Comparison of ENCODE assay signal across 31 cellular contexts in the genomic region with DNA sequence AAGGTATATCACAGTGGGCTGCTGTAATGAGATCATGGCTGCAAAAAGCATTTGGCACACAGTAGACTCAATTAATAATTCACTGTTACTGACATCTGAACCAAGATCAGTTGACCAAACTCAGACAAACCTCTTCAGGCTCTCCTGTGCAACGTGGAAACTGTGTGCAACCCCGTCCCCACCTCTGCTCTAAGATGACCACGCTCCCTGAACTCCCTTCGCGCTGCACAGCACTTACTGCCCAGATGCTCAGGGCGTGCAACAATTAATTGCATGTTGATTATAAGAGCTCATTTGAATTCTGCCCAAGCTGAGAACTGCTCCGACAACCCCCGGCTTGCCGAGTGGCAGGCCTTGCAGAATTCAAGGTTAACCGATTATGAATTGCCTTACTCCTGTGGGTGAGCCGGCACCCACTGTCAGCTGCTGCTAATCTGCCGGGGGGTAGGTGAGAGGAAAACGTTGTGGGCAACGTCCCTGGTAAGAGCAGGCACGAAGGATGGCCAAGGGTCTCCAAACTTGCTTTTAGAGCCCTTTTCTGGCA. TPM values are rescaled to one million over a fixed set of nuclear protein-coding genes. Genes with fewer than 3 reads are reported as not detected.
"Had no signal": no experiment of that assay in that cellular context is flagged by ENCODE, and none has a peak within 500 bp of the region (broad histone marks: within the 10 kb centered on the region; RNA-seq: fewer than 3 reads in every experiment).

No MANE protein-coding gene starts in this region.

- H3K9me3 ChIP-seq: neutrophil, ovary, right atrium auricular region, stomach, thyroid gland, upper lobe of right lung had no signal

- H3K4me3 ChIP-seq: coronary artery, ovary, stomach, thyroid gland, upper lobe of right lung had no signal

- H3K4me1 ChIP-seq: upper lobe of right lung had no signal

- H3K9me3 Mint-ChIP-seq: activated CD4-positive, alpha-beta memory T cell treated with anti-CD3 and anti-CD28 coated beads for 36 hours; activated CD4-positive, alpha-beta T cell treated with anti-CD3 and anti-CD28 coated beads, Interleukin-2, amount 10 ng/mL, durations not matched to agents 24 days and 14 days; activated naive CD4-positive, alpha-beta T cell treated with anti-CD3 and anti-CD28 coated beads, Interleukin-2, amount 50 U/mL, for 24 hours; activated T-helper 2 cell treated with anti-CD3 and anti-CD28 coated beads, Interferon-gamma antibody, Interleukin-2, Interleukin-4, amounts not matched to agents 10 μg/mL and 5 μg/mL and 100 μg/mL, durations not matched to agents 14 hours and 24 hours and 36 hours; effector memory CD8-positive, alpha-beta T cell; stimulated activated naive B cell treated with anti-CD40 and anti-IgM and Interleukin-4, amounts not matched to agents 10 μg/mL and 1 μg/mL and 100 μg/mL, for 72 hours had no signal

- H3K36me3 ChIP-seq: neutrophil, ovary, right atrium auricular region, stomach, thyroid gland, upper lobe of right lung, WERI-Rb-1 had no signal

- ATAC-seq: effector memory CD8-positive, alpha-beta T cell; left cardiac atrium; left ventricle myocardium superior; naive thymus-derived CD4-positive, alpha-beta T cell; stimulated activated naive B cell treated with anti-CD40 and anti-IgM and Interleukin-4, amounts not matched to agents 10 μg/mL and 1 μg/mL and 100 μg/mL, for 72 hours; T-helper 17 cell; upper lobe of right lung had no signal

- H3K36me3 Mint-ChIP-seq: activated CD4-positive, alpha-beta memory T cell treated with anti-CD3 and anti-CD28 coated beads for 36 hours; activated naive CD4-positive, alpha-beta T cell treated with anti-CD3 and anti-CD28 coated beads, Interleukin-2, amount 50 U/mL, for 24 hours; naive thymus-derived CD4-positive, alpha-beta T cell; stimulated activated naive B cell treated with anti-CD40 and anti-IgM and Interleukin-4, amounts not matched to agents 10 μg/mL and 1 μg/mL and 100 μg/mL, for 72 hours had no signal

- H3K27ac ChIP-seq: coronary artery, dorsolateral prefrontal cortex, neutrophil, ovary, right atrium auricular region, stomach, thyroid gland, upper lobe of right lung, WERI-Rb-1 had no signal

- H3K4me3 Mint-ChIP-seq: activated CD4-positive, alpha-beta memory T cell treated with anti-CD3 and anti-CD28 coated beads for 36 hours; activated CD4-positive, alpha-beta T cell treated with anti-CD3 and anti-CD28 coated beads, Interleukin-2, amount 10 ng/mL, durations not matched to agents 24 days and 14 days; stimulated activated naive B cell treated with anti-CD40 and anti-IgM and Interleukin-4, amounts not matched to agents 10 μg/mL and 1 μg/mL and 100 μg/mL, for 72 hours; T-helper 17 cell had no signal

- H3K4me1 Mint-ChIP-seq: activated CD4-positive, alpha-beta T cell treated with anti-CD3 and anti-CD28 coated beads, Interleukin-2, amount 10 ng/mL, durations not matched to agents 24 days and 14 days had no signal

- DNase-seq: activated CD4-positive, alpha-beta memory T cell treated with anti-CD3 and anti-CD28 coated beads for 36 hours; activated CD4-positive, alpha-beta T cell treated with anti-CD3 and anti-CD28 coated beads, Interleukin-2, amount 10 ng/mL, durations not matched to agents 24 days and 14 days; activated CD4-positive, CD25-positive, alpha-beta regulatory T cell treated with anti-CD3 and anti-CD28 coated beads, Interleukin-2, amount 50 U/mL, for 72 hours; activated T-cell treated with anti-CD3 and anti-CD28 coated beads, Interleukin-2, amount 50 U/mL, for 48 hours; anterior cingulate cortex; dorsolateral prefrontal cortex; effector memory CD8-positive, alpha-beta T cell; foreskin fibroblast; hippocampal formation; left cardiac atrium; left ventricle myocardium superior; midbrain; naive thymus-derived CD4-positive, alpha-beta T cell; ovary; stimulated activated CD4-positive, alpha-beta T cell treated with anti-CD3 and anti-CD28 coated beads, Interleukin-15, amount 100 ng/mL, for 24 hours; stimulated activated CD4-positive, alpha-beta T cell treated with anti-CD3 and anti-CD28 coated beads, Interleukin-2, amount 100 ng/mL, for 24 hours; stimulated activated naive B cell treated with anti-CD40 and anti-IgM and Interleukin-4, amounts not matched to agents 10 μg/mL and 1 μg/mL and 100 μg/mL, for 72 hours; stomach; T-helper 17 cell; T1000; thyroid gland; upper lobe of right lung; WERI-Rb-1 had no signal

- H3K27ac Mint-ChIP-seq: activated CD4-positive, alpha-beta memory T cell treated with anti-CD3 and anti-CD28 coated beads for 36 hours; activated CD4-positive, alpha-beta T cell treated with anti-CD3 and anti-CD28 coated beads, Interleukin-2, amount 10 ng/mL, durations not matched to agents 24 days and 14 days; activated naive CD4-positive, alpha-beta T cell treated with anti-CD3 and anti-CD28 coated beads, Interleukin-2, amount 50 U/mL, for 24 hours; activated T-helper 2 cell treated with anti-CD3 and anti-CD28 coated beads, Interferon-gamma antibody, Interleukin-2, Interleukin-4, amounts not matched to agents 10 μg/mL and 5 μg/mL and 100 μg/mL, durations not matched to agents 14 hours and 24 hours and 36 hours; effector memory CD8-positive, alpha-beta T cell; naive thymus-derived CD4-positive, alpha-beta T cell; stimulated activated naive B cell treated with anti-CD40 and anti-IgM and Interleukin-4, amounts not matched to agents 10 μg/mL and 1 μg/mL and 100 μg/mL, for 72 hours; T-helper 17 cell had no signal

- H3K27me3 ChIP-seq: ovary, thyroid gland had no signal

RNA-seq across cellular contexts. Expression of gene GSG1L, which starts 1.3 kb away (rescaled TPM):
- total RNA-seq: activated CD4-positive, alpha-beta T cell treated with anti-CD3 and anti-CD28 coated beads, Interleukin-2, amount 10 ng/mL, durations not matched to agents 24 days and 14 days; activated T-helper 2 cell treated with anti-CD3 and anti-CD28 coated beads, Interferon-gamma antibody, Interleukin-2, Interleukin-4, amounts not matched to agents 10 μg/mL and 5 μg/mL and 100 μg/mL, durations not matched to agents 14 hours and 24 hours and 36 hours; endothelial cell of umbilical vein; pulmonary artery endothelial cell; stomach; T-helper 17 cell; thyroid gland had no signal
- polyA plus RNA-seq: keratinocyte; naive thymus-derived CD4-positive, alpha-beta T cell had no signal
